Comparison of ENCODE assay signal across 16 cellular contexts in the genomic region with DNA sequence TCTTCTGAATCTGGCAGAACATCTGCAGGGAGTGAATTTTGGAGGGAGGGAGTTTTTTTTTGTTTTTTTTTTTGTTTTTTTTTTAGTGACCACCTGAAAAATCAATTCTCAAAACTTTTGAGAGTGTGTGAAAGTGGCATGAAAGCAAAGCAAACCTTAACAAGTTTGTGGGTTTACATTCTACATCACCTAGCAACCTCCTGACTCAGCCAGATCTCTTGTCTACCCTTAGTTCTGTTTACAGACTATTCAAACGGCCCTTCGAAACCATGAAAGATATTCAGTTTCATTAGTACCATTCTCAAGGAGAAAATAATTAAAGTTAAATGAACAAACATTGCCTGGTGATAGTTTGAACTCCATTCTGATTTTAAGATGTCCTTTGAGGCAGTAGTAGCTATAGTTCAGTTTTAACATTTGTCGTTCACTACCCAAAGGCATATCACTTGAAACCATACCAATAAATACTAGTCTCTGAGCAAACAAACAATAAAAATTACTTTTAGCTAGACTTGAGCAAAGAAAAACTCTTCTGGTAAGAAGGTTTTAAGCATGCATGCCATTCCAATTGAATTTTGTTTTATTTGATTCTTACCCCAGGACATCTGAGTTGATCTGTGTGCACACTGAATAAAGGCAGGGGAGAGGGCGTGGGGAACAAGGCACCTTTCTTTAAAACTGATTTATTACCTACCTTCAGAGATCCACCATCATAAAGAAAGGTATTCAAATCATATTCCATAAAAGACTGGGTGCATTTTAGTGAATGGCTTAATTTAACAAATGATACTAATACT.
DNase-seq lines count a peak whose midpoint lies in the region; ATAC-seq and TF ChIP-seq lines count a peak whose summit lies in the region.
"Had no signal": no experiment of that assay in that cellular context is flagged by ENCODE, and none has a peak within 500 bp of the region (broad histone marks: within the 10 kb centered on the region; RNA-seq: fewer than 3 reads in every experiment).

No MANE protein-coding gene starts in this region.

- POLR2A ChIA-PET in HEK293 (lab: Yijun Ruan, JAX) = interaction anchor here (1.1 kb wide), 1 partner anchor 135 kb away, joined by 5 read pairs; no protein-coding TSS in a partner anchor

- no peaks in the 10 kb centered on the region for H3K9me3 ChIP-seq in HEK293 (ENCODE audit: control insufficient read depth, insufficient read depth, low read depth, low read length)
- no peaks in the 10 kb centered on the region for H3K9me3 ChIP-seq in hepatocyte (ENCODE audit: low read depth)
- H3K9me3 ChIP-seq: SK-N-SH, tibial artery had no signal

- H3K27me3 ChIP-seq in hepatocyte = no peaks in the 10 kb centered on the region
- H3K27me3 ChIP-seq: tibial artery had no signal

- TF ChIP-seq CTCF in HEK293 (tag by site-specific recombination; IDR thresholded peaks at IDR 0.05) (no peak), hepatocyte (IDR thresholded peaks at IDR 0.05; ENCODE audit: poor library complexity) (no peak)

- H3K36me3 ChIP-seq in HEK293 (ENCODE audit: control insufficient read depth in 2 of 2, insufficient read depth in 1 of 2, low read length in 2 of 2) (no peaks in the 10 kb centered on the region), hepatocyte (replicated peaks; ENCODE audit: insufficient read depth, low read depth) (no peaks in the 10 kb centered on the region)
- H3K36me3 ChIP-seq: tibial artery had no signal

- DNase-seq in AG08396 (ENCODE audit: low spot score) (peak; percentile 7), NCI-H748 treated with DMSO at 0.1 percent for 48 hours (lab: John Stamatoyannopoulos, UW) (peak; percentile 45), hepatocyte (ENCODE audit: low spot score) (peak; percentile 51), NCI-H1105 (lab: John Stamatoyannopoulos, UW) (no peak), EL (no peak)
- no peak for DNase-seq in activated effector memory CD4-positive, alpha-beta T cell treated with Interleukin-2 at 50 U/mL for 16 hours
- DNase-seq: DMS 273 treated with DMSO at 0.1 percent for 48 hours; glutamatergic neuron; kidney; NCI-H2171; retina; SK-N-SH; stimulated activated CD4-positive, alpha-beta T cell treated with anti-CD3 and anti-CD28 coated beads, Interleukin-2, amount 100 ng/mL, for 24 hours; tibial artery had no signal

- H3K4me2 ChIP-seq in hepatocyte = peak overlapping the region; percentile 54
- H3K4me2 ChIP-seq: SK-N-SH had no signal

- no peaks in the 10 kb centered on the region for H4K20me1 ChIP-seq in hepatocyte (ENCODE audit: insufficient read depth, poor library complexity, severe bottlenecking)

- CTCF ChIA-PET in HEK293 (lab: Yijun Ruan, JAX) = interaction anchor here (1.1 to 1.6 kb wide), 3 partner anchors 39 to 280 kb away, joined by 3 to 9 read pairs (median 3); no protein-coding TSS in a partner anchor

- no peak overlapping the region for H2AFZ ChIP-seq in hepatocyte

- H3K27ac ChIP-seq in HEK293 (ENCODE audit: extremely low read depth, low read depth, low read length) = no peak overlapping the region
- H3K27ac ChIP-seq in hepatocyte = peak overlapping the region; percentile 56
- H3K27ac ChIP-seq: tibial artery had no signal

- peaks cover 16% of the 10 kb centered on the region for H3K4me1 ChIP-seq in HEK293 (ENCODE audit: control insufficient read depth, insufficient read depth, low read length)
- H3K4me1 ChIP-seq in hepatocyte (ENCODE audit: insufficient read depth) = peaks cover 10% of the 10 kb centered on the region
- H3K4me1 ChIP-seq: tibial artery had no signal

- no peaks in the 10 kb centered on the region for H3K79me2 ChIP-seq in hepatocyte

- H3K9me2 ChIP-seq in hepatocyte (replicated peaks; ENCODE audit: insufficient read depth) = no peaks in the 10 kb centered on the region
- H3K9me2 ChIP-seq: SK-N-SH had no signal

- 43% methylated on average over 4 of the region's 4 CpGs for WGBS in hepatocyte (ENCODE audit: low lambda C conversion rate, missing lambda C conversion rate)

- no peak overlapping the region for H3K4me3 ChIP-seq in HEK293 (ENCODE audit: low read depth, low read length)
- H3K4me3 ChIP-seq in hepatocyte = no peak overlapping the region
- H3K4me3 ChIP-seq: tibial artery had no signal

- ATAC-seq in GM19463 (IDR thresholded peaks at IDR 0.05; ENCODE audit: unreplicated experiment) = no peak

TF ChIP-seq in HEK293, 187 proteins besides CTCF, POLR2A, EP300 and RAD21:
- TF ChIP-seq, protein P1, sequence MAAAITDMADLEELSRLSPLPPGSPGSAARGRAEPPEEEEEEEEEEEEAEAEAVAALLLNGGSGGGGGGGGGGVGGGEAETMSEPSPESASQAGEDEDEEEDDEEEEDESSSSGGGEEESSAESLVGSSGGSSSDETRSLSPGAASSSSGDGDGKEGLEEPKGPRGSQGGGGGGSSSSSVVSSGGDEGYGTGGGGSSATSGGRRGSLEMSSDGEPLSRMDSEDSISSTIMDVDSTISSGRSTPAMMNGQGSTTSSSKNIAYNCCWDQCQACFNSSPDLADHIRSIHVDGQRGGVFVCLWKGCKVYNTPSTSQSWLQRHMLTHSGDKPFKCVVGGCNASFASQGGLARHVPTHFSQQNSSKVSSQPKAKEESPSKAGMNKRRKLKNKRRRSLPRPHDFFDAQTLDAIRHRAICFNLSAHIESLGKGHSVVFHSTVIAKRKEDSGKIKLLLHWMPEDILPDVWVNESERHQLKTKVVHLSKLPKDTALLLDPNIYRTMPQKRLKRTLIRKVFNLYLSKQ (tag by site-specific recombination; IDR thresholded peaks at IDR 0.05; ENCODE audit: borderline replicate concordance) = no peak
- TF ChIP-seq, protein P2, sequence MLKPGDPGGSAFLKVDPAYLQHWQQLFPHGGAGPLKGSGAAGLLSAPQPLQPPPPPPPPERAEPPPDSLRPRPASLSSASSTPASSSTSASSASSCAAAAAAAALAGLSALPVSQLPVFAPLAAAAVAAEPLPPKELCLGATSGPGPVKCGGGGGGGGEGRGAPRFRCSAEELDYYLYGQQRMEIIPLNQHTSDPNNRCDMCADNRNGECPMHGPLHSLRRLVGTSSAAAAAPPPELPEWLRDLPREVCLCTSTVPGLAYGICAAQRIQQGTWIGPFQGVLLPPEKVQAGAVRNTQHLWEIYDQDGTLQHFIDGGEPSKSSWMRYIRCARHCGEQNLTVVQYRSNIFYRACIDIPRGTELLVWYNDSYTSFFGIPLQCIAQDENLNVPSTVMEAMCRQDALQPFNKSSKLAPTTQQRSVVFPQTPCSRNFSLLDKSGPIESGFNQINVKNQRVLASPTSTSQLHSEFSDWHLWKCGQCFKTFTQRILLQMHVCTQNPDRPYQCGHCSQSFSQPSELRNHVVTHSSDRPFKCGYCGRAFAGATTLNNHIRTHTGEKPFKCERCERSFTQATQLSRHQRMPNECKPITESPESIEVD (tag by site-specific recombination; IDR thresholded peaks at IDR 0.05) = peak; percentile 69

Comparison
In these comparisons a context has a peak if more than half of its experiments do, and no peak if none do; other contexts are left out.
1. DNase-seq: peak in AG08396 (single experiment), NCI-H748 treated with DMSO at 0.1 percent for 48 hours (single experiment) and hepatocyte (single experiment); none in activated effector memory CD4-positive, alpha-beta T cell treated with Interleukin-2 at 50 U/mL for 16 hours (single experiment), NCI-H1105 (single experiment) and EL (single experiment).